In the genomic region with DNA sequence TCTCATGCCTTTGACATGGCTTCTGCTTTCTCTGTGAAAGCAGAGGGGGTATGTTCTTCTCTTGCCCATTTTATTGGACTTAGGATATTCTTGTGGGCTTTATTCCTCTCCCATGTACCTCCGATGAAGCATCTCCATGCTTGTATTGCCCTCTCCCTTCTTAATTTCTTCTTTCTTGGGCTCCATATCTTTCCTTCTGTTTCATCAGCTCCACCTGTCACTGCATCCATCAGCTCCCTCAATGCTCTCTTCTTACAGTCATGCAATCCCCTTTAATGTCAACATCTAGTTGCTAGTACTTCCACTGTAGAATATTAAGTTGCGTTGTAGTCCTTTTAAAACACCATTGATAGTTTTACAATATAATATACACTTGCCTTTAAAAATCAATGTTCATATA, we compare ENCODE assay signal across 34 cellular contexts.
"Had no signal": no experiment of that assay in that cellular context is flagged by ENCODE, and none has a peak within 500 bp of the region (broad histone marks: within the 10 kb centered on the region; RNA-seq: fewer than 3 reads in every experiment).

No MANE protein-coding gene starts in this region.

- H3K4me3 ChIP-seq: MG63 had no signal

- H3K36me3 ChIP-seq: MG63 had no signal

- H3K27me3 ChIP-seq: MG63 had no signal

- H3K9me3 ChIP-seq: MG63 had no signal

- DNase-seq: Karpas-422, Kasumi-1, MG63, MM.1S, MV-4-11, NCI-H1048, NCI-H1092, NCI-H1092 treated with DMSO at 0.1 percent for 48 hours, NCI-H1105, NCI-H1105 treated with DMSO at 0.1 percent for 48 hours, NCI-H1417, NCI-H1417 treated with DMSO at 0.1 percent for 48 hours, NCI-H1436, NCI-H1436 treated with DMSO at 0.1 percent for 48 hours, NCI-H146, NCI-H1694, NCI-H1694 treated with DMSO at 0.1 percent for 48 hours, NCI-H187, NCI-H187 treated with DMSO at 0.1 percent for 48 hours, NCI-H1930, NCI-H2029, NCI-H2029 treated with DMSO at 0.1 percent for 48 hours, NCI-H2081, NCI-H2081 treated with DMSO at 0.1 percent for 48 hours, NCI-H2107, NCI-H2171, NCI-H2171 treated with DMSO at 0.1 percent for 48 hours, NCI-H2227 treated with DMSO at 0.1 percent for 48 hours, NCI-H226, NCI-H345, NCI-H446, NCI-H446 treated with DMSO at 0.1 percent for 48 hours, NCI-H510A, NCI-H510A treated with DMSO at 0.1 percent for 48 hours had no signal
